In the genomic region with DNA sequence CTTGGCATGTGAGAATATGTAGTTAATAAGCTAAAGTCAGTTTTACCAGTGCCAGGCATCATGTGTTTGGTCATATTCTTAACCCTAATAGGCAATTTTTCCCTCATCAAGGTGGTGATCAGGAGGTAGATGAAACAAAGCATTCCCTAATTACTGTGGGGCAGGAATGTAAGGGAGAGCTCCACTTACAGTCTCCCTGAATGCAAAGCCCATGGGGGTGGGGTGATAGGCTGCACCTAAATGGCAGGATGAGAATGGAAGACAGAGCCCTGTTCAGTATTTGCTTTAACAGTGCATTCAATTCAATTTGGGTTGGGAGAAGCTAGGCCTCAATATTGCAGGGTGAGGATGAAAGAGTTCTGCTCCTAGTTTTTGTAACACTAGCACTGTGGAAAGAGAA, we compare ENCODE assay signal across 1 cellular context.
TF ChIP-seq lines count a peak whose summit lies in the region.

No MANE protein-coding gene starts in this region.

TF ChIP-seq in GM23338, 12 proteins besides CTCF, POLR2A, EP300 and RAD21 (continued from another document):
- TF ChIP-seq, protein P1, sequence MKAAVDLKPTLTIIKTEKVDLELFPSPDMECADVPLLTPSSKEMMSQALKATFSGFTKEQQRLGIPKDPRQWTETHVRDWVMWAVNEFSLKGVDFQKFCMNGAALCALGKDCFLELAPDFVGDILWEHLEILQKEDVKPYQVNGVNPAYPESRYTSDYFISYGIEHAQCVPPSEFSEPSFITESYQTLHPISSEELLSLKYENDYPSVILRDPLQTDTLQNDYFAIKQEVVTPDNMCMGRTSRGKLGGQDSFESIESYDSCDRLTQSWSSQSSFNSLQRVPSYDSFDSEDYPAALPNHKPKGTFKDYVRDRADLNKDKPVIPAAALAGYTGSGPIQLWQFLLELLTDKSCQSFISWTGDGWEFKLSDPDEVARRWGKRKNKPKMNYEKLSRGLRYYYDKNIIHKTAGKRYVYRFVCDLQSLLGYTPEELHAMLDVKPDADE (IDR thresholded peaks at IDR 0.05) = no peak
- no peak for TF ChIP-seq CREB1 (CRISPR knock-in tag; IDR thresholded peaks at IDR 0.05; ENCODE audit: low read depth)
- TF ChIP-seq, protein P2, sequence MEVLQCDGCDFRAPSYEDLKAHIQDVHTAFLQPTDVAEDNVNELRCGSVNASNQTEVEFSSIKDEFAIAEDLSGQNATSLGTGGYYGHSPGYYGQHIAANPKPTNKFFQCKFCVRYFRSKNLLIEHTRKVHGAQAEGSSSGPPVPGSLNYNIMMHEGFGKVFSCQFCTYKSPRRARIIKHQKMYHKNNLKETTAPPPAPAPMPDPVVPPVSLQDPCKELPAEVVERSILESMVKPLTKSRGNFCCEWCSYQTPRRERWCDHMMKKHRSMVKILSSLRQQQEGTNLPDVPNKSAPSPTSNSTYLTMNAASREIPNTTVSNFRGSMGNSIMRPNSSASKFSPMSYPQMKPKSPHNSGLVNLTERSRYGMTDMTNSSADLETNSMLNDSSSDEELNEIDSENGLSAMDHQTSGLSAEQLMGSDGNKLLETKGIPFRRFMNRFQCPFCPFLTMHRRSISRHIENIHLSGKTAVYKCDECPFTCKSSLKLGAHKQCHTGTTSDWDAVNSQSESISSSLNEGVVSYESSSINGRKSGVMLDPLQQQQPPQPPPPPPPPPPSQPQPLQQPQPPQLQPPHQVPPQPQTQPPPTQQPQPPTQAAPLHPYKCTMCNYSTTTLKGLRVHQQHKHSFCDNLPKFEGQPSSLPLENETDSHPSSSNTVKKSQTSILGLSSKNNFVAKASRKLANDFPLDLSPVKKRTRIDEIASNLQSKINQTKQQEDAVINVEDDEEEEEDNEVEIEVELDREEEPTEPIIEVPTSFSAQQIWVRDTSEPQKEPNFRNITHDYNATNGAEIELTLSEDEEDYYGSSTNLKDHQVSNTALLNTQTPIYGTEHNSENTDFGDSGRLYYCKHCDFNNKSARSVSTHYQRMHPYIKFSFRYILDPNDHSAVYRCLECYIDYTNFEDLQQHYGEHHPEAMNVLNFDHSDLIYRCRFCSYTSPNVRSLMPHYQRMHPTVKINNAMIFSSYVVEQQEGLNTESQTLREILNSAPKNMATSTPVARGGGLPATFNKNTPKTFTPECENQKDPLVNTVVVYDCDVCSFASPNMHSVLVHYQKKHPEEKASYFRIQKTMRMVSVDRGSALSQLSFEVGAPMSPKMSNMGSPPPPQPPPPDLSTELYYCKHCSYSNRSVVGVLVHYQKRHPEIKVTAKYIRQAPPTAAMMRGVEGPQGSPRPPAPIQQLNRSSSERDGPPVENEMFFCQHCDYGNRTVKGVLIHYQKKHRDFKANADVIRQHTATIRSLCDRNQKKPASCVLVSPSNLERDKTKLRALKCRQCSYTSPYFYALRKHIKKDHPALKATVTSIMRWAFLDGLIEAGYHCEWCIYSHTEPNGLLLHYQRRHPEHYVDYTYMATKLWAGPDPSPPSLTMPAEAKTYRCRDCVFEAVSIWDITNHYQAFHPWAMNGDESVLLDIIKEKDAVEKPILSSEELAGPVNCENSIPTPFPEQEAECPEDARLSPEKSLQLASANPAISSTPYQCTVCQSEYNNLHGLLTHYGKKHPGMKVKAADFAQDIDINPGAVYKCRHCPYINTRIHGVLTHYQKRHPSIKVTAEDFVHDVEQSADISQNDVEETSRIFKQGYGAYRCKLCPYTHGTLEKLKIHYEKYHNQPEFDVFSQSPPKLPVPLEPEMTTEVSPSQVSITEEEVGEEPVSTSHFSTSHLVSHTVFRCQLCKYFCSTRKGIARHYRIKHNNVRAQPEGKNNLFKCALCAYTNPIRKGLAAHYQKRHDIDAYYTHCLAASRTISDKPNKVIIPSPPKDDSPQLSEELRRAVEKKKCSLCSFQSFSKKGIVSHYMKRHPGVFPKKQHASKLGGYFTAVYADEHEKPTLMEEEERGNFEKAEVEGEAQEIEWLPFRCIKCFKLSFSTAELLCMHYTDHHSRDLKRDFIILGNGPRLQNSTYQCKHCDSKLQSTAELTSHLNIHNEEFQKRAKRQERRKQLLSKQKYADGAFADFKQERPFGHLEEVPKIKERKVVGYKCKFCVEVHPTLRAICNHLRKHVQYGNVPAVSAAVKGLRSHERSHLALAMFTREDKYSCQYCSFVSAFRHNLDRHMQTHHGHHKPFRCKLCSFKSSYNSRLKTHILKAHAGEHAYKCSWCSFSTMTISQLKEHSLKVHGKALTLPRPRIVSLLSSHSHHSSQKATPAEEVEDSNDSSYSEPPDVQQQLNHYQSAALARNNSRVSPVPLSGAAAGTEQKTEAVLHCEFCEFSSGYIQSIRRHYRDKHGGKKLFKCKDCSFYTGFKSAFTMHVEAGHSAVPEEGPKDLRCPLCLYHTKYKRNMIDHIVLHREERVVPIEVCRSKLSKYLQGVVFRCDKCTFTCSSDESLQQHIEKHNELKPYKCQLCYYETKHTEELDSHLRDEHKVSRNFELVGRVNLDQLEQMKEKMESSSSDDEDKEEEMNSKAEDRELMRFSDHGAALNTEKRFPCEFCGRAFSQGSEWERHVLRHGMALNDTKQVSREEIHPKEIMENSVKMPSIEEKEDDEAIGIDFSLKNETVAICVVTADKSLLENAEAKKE (CRISPR knock-in tag; IDR thresholded peaks at IDR 0.05) = no peak
- TF ChIP-seq EZH2phosphoT487 (IDR thresholded peaks at IDR 0.05; ENCODE audit: unreplicated experiment) = no peak
- no peak for TF ChIP-seq POLR2AphosphoS5 (IDR thresholded peaks at IDR 0.05; ENCODE audit: low read depth)
- no peak for TF ChIP-seq STAT1 (IDR thresholded peaks at IDR 0.05; ENCODE audit: unreplicated experiment)
